10 cellular contexts compared by ENCODE assay signal in the genomic region with DNA sequence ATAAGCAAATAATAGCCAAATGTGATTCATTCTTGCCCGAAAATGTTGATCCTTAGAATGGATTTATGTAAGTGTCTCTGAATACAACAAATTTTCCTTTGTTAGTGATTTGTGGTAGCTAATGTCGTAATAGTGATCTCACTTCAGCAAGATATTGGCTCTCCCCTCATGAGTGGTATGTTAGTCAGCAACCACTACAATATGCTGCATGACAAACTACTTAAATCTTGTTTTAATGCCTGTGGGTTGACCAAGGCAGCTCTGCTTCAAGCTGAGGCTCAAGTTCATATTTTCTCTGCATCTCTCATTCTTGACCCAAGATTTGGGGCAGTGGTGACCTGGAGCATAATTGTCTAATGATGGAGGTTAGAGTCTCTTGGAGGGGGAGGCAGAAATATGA. TPM values are rescaled to one million over a fixed set of nuclear protein-coding genes. Genes with fewer than 3 reads are reported as not detected.
A peak's percentile ranks its signal among the peaks of the same experiment; 100 is the strongest.
DNase-seq lines count a peak whose midpoint lies in the region; ATAC-seq and TF ChIP-seq lines count a peak whose summit lies in the region.
"Had no signal": no experiment of that assay in that cellular context is flagged by ENCODE, and none has a peak within 500 bp of the region (broad histone marks: within the 10 kb centered on the region; RNA-seq: fewer than 3 reads in every experiment).

No MANE protein-coding gene starts in this region.

- in situ Hi-C loops in ACHN (cut with HindIII; ENCODE audit: low pct_ligation_motif_present, low pct_unique_long_range_greater_than_20kb, low sequenced_read_pairs): no loop called here

- peaks cover 4% of the 10 kb centered on the region for H3K9me3 ChIP-seq in adipocyte (ENCODE audit: control insufficient read depth, low read length)
- no peaks in the 10 kb centered on the region for H3K9me3 ChIP-seq in adrenal gland (replicated peaks in 1 of 3)
- H3K9me3 ChIP-seq: upper lobe of left lung had no signal

- H3K27me3 ChIP-seq in adipocyte (replicated peaks; ENCODE audit: control insufficient read depth, insufficient read depth, low read length): no peaks in the 10 kb centered on the region
- no peaks in the 10 kb centered on the region for H3K27me3 ChIP-seq in adrenal gland
- H3K27me3 ChIP-seq: upper lobe of left lung had no signal

- peak overlapping the region in 1 of 5 donors; percentile 16 for H3K27ac ChIP-seq in adrenal gland
- H3K27ac ChIP-seq: upper lobe of left lung had no signal

- H3K4me1 ChIP-seq in adipocyte (ENCODE audit: control insufficient read depth, insufficient read depth, low read length) (peaks cover 38% of the 10 kb centered on the region), adrenal gland (replicated peaks in 1 of 2) (no peaks in the 10 kb centered on the region)
- H3K4me1 ChIP-seq: upper lobe of left lung had no signal

- H3K36me3 ChIP-seq in adipocyte (ENCODE audit: control insufficient read depth, insufficient read depth, low read length, severe bottlenecking) (no peaks in the 10 kb centered on the region), adrenal gland (replicated peaks in 1 of 2) (no peaks in the 10 kb centered on the region)
- H3K36me3 ChIP-seq: upper lobe of left lung had no signal

- no peak for TF ChIP-seq POLR2A in adrenal gland (IDR thresholded peaks at IDR 0.05)

- no peak for ATAC-seq in HG02840 (IDR thresholded peaks at IDR 0.05; ENCODE audit: low FRiP score, unreplicated experiment)

- H3K4me3 ChIP-seq in HFF-Myc (replicated peaks; ENCODE audit: low read depth, low read length) (no peak overlapping the region), adipocyte (ENCODE audit: low read length) (no peak overlapping the region), adrenal gland (no peak overlapping the region)
- H3K4me3 ChIP-seq: upper lobe of left lung had no signal

- WGBS in adrenal gland, 4 donors: 45 to 76% (median 63%) methylated on average over 2 of the region's 2 CpGs

- H3K9ac ChIP-seq in adipocyte (ENCODE audit: low read length): peak overlapping the region; percentile 42

- TF ChIP-seq CTCF in HFF-Myc (IDR thresholded peaks at IDR 0.05; ENCODE audit: low read depth, low read length, missing control alignments) (no peak), adrenal gland (IDR thresholded peaks at IDR 0.05) (no peak)

- intact Hi-C loops in adrenal gland (cut with DNase I): no loop called here

- peak; percentile 5 for DNase-seq in ACHN
- DNase-seq in HFF-Myc (ENCODE audit: extremely low read depth, low read depth): peak; percentile 78
- peak; percentile 73 for DNase-seq in adipocyte (ENCODE audit: low read depth)
- peak; percentile 80 for DNase-seq in glomerular visceral epithelial cell (ENCODE audit: extremely low spot score)
- no peak for DNase-seq in hypothalamus (lab: John Stamatoyannopoulos, UW)
- DNase-seq in adrenal gland: no peak
- no peak for DNase-seq in HT-29 (ENCODE audit: low spot score)
- DNase-seq: CD4-positive, CD25-positive, alpha-beta regulatory T cell; upper lobe of left lung had no signal

RNA-seq across cellular contexts. Expression of gene GALNT15, which starts 49.8 kb away (rescaled TPM):
- 10 to 100 TPM; 10.5 to 22.8 (median 15.5) TPM for total RNA-seq in adrenal gland
- polyA plus RNA-seq in adrenal gland: 10 to 100 TPM in 1 of 3 donors, 1 to 10 TPM in 2; 6.6 to 10.8 (median 7.4) TPM
- not detected in 2 replicates for total RNA-seq in HT-29 (2014; rRNA removed; shearing (Covaris generic))
- total RNA-seq: CD4-positive, CD25-positive, alpha-beta regulatory T cell had no signal
- polyA plus RNA-seq: CD4-positive, CD25-positive, alpha-beta regulatory T cell had no signal

Comparison
In these comparisons a context has a peak if more than half of its experiments do, and no peak if none do; other contexts are left out.
1. DNase-seq: peak in ACHN (single experiment), HFF-Myc (single experiment), adipocyte (single experiment) and glomerular visceral epithelial cell (single experiment); none in hypothalamus (0 of 51), adrenal gland (0 of 7) and HT-29 (single experiment).
2. RNA of gene GALNT15, which starts 49.8 kb away (total RNA-seq): 10.5 to 22.8 TPM in adrenal gland; not detected in HT-29; every median in the first group is over 10 times any median in the second.